Comparison of ENCODE assay signal across 8 cellular contexts in the genomic region with DNA sequence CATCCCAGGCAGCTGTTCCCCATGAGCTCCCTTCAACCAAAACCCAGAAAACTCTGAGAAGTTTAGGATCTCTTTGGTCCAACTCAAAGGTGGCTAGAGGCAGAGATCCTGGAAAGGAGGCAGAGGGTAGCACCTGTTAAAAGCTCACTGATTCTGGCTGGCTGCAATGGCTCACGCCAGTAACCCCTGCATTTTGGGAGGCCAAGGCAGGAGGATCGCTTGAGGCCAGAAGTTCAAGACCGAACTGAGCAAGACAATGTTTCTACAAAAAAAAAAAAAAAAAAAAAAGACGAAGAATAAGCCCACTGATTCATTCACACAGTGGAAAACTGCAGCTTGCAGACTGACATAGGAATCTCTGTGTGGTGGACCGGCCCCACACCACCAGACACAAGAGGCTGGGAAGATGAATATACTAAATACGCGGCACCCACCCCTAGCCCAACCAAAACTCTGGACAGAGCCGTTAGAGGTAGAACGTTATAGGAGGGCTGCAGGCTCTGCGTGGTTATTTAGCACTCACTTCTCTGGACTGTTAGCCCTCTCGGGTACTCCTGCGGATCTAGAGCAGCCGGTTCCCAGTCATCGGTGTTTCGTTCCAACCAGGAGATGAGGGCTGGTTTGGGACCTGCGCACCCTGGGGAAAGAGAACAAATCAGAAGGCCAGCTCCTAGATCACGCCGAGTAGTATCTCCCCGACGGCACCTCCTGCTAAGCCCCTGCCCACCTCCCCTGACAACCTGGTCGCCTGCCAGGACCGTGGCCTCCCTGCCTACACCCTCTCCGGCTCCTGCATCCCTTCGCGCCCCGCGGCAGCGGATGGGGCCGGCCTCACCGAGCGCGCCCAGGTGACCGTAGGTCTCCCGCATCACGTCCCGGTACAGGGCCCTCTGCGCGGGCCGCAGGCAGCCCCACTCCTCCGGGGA. TPM values are rescaled to one million over a fixed set of nuclear protein-coding genes. Genes with fewer than 3 reads are reported as not detected.
A peak's percentile ranks its signal among the peaks of the same experiment; 100 is the strongest.
DNase-seq lines count a peak whose midpoint lies in the region; ATAC-seq and TF ChIP-seq lines count a peak whose summit lies in the region.

No MANE protein-coding gene starts in this region.

- CTCF ChIA-PET in Panc1 (lab: Charles Lee), result interaction anchor here (1.0 kb wide), 1 partner anchor 11 kb away, joined by 4 read pairs; no protein-coding TSS in a partner anchor

- in situ Hi-C loops in Panc1 (cut with HindIII; ENCODE audit: low pct_unique_long_range_greater_than_20kb, low sequenced_read_pairs), result no loop called here

- ATAC-seq in HG03025 (IDR thresholded peaks at IDR 0.05; ENCODE audit: low FRiP score, unreplicated experiment), result peak; percentile 27
- ATAC-seq in Panc1, result peak; percentile 74
- peak; percentile 44 for ATAC-seq in activated naive CD8-positive, alpha-beta T cell treated with anti-CD3 and anti-CD28 coated beads, Interleukin-2, amount 50 U/mL, for 24 hours
- ATAC-seq in left cardiac atrium, result peak; percentile 58 to 81

- peaks cover 21% of the 10 kb centered on the region for H3K36me3 Mint-ChIP-seq in activated naive CD8-positive, alpha-beta T cell treated with anti-CD3 and anti-CD28 coated beads, Interleukin-2, amount 50 U/mL, for 24 hours (ENCODE audit: low read depth)

- peak overlapping the region; percentile 96 for H3K27ac Mint-ChIP-seq in activated naive CD8-positive, alpha-beta T cell treated with anti-CD3 and anti-CD28 coated beads, Interleukin-2, amount 50 U/mL, for 24 hours

- no peaks in the 10 kb centered on the region for H3K27me3 ChIP-seq in Panc1 (ENCODE audit: control insufficient read depth, insufficient read depth, low read length)

- POLR2A ChIA-PET in Panc1 (lab: Charles Lee), result interaction anchor here (0.5 kb wide), 1 partner anchor 248 kb away, joined by 3 read pairs; no protein-coding TSS in a partner anchor

- H3K9me3 ChIP-seq in Panc1 (ENCODE audit: control insufficient read depth, insufficient read depth, low read depth, low read length), result no peaks in the 10 kb centered on the region

- no peaks in the 10 kb centered on the region for H3K27me3 Mint-ChIP-seq in activated naive CD8-positive, alpha-beta T cell treated with anti-CD3 and anti-CD28 coated beads, Interleukin-2, amount 50 U/mL, for 24 hours

- peaks cover 14% of the 10 kb centered on the region for H3K4me1 ChIP-seq in Panc1 (ENCODE audit: control insufficient read depth, insufficient read depth, low read length)

- intact Hi-C loops in Panc1 (cut with micrococcal nuclease; ENCODE audit: unreplicated experiment), result no loop called here
- intact Hi-C loops in left cardiac atrium (cut with DNase I), result loop anchor here in 1 of 2 donors (10.0 kb wide), 1 partner anchor 154 kb away; no protein-coding TSS in a partner anchor
- intact Hi-C loops in posterior cingulate gyrus (cut with DNase I), result no loop called here

- TF ChIP-seq CTCF in Panc1 (IDR thresholded peaks at IDR 0.05), result no peak

- peaks cover 14% of the 10 kb centered on the region for H3K4me1 Mint-ChIP-seq in activated naive CD8-positive, alpha-beta T cell treated with anti-CD3 and anti-CD28 coated beads, Interleukin-2, amount 50 U/mL, for 24 hours

- H3K4me3 ChIP-seq in Panc1 (ENCODE audit: low read depth in 2 of 2, low read length in 2 of 2), result peak overlapping the region; percentile 79 to 90

- DNase-seq in activated T-cell treated with anti-CD3 and anti-CD28 coated beads for 4 hours, result peak; percentile 24
- DNase-seq in activated T-cell treated with anti-CD3 and anti-CD28 coated beads, Interleukin-2, amount 50 U/mL, for 1 hour, result no peak
- DNase-seq in Panc1 (ENCODE audit: low read depth, low spot score), result no peak
- DNase-seq in activated naive CD8-positive, alpha-beta T cell treated with anti-CD3 and anti-CD28 coated beads, Interleukin-2, amount 50 U/mL, for 24 hours, result peak; percentile 50
- DNase-seq in left cardiac atrium, result peak; percentile 63
- DNase-seq in posterior cingulate gyrus, result peak; percentile 29 to 92 (median 46)
- DNase-seq in NCI-H187 (lab: John Stamatoyannopoulos, UW), result no peak

- no peaks in the 10 kb centered on the region; the same call in 1 of the 2 replicates for H3K36me3 ChIP-seq in Panc1 (ENCODE audit: control insufficient read depth, insufficient read depth, low read length)

- peak overlapping the region; percentile 98 for H3K27ac ChIP-seq in Panc1 (ENCODE audit: low read length)

- H3K4me3 Mint-ChIP-seq in activated naive CD8-positive, alpha-beta T cell treated with anti-CD3 and anti-CD28 coated beads, Interleukin-2, amount 50 U/mL, for 24 hours, result peak overlapping the region; percentile 90

- no TSS peak for BruUV-seq in Panc1 (replicated peaks; lab: Mats Ljungman, UMichigan)

- no peaks in the 10 kb centered on the region for H3K9me3 Mint-ChIP-seq in activated naive CD8-positive, alpha-beta T cell treated with anti-CD3 and anti-CD28 coated beads, Interleukin-2, amount 50 U/mL, for 24 hours

RNA-seq across cellular contexts. Expression of gene ZNF689, which starts 0.9 kb away (rescaled TPM):
- total RNA-seq in Panc1 (2021; ENCODE audit: unreplicated experiment) (16.5 TPM), left cardiac atrium (1 to 10 TPM; 5.2 to 6.6 TPM)
- 8.9 TPM for polyA plus RNA-seq in Panc1 (2012; ENCODE audit: insufficient read length)

RNA-seq across cellular contexts. Expression of gene ZNF785, which starts 23.8 kb away (rescaled TPM):
- total RNA-seq in Panc1 (2021; ENCODE audit: unreplicated experiment) (6.2 TPM), left cardiac atrium (1 to 10 TPM; 8.2 to 9.8 TPM)
- 5.0 TPM for polyA plus RNA-seq in Panc1 (2012; ENCODE audit: insufficient read length)

RNA-seq across cellular contexts. Expression of gene ZNF688, which starts 37.8 kb away (rescaled TPM):
- total RNA-seq in Panc1 (2021; ENCODE audit: unreplicated experiment), result 7.7 TPM
- polyA plus RNA-seq in Panc1 (2012; ENCODE audit: insufficient read length), result 9.9 TPM
- total RNA-seq in left cardiac atrium, result 10 to 100 TPM in 1 of 2 donors, 1 to 10 TPM in 1; 7.9 to 12.5 TPM

RNA-seq across cellular contexts. Expression of gene PRR14, which starts 41.5 kb away (rescaled TPM):
- total RNA-seq in Panc1 (2021; ENCODE audit: unreplicated experiment) (77.6 TPM), left cardiac atrium (10 to 100 TPM; 23.7 to 24.0 TPM)
- polyA plus RNA-seq in Panc1 (2012; ENCODE audit: insufficient read length), result 44.2 TPM

RNA-seq across cellular contexts. Expression of gene FBRS, which starts 49.0 kb away (rescaled TPM):
- total RNA-seq in Panc1 (2021; ENCODE audit: unreplicated experiment), result 103 TPM
- 102 TPM for polyA plus RNA-seq in Panc1 (2012; ENCODE audit: insufficient read length)
- total RNA-seq in left cardiac atrium, result 10 to 100 TPM; 29.5 to 37.2 TPM

Comparison
In these comparisons a context has a peak if more than half of its experiments do, and no peak if none do; other contexts are left out.
1. DNase-seq: peak in activated T-cell treated with anti-CD3 and anti-CD28 coated beads for 4 hours (single experiment), activated naive CD8-positive, alpha-beta T cell treated with anti-CD3 and anti-CD28 coated beads, Interleukin-2, amount 50 U/mL, for 24 hours (single experiment), left cardiac atrium (single experiment) and posterior cingulate gyrus (10 of 10); none in activated T-cell treated with anti-CD3 and anti-CD28 coated beads, Interleukin-2, amount 50 U/mL, for 1 hour (single experiment), Panc1 (single experiment) and NCI-H187 (0 of 2).
2. Peak in every context shown above with its lines, with median percentiles within 50 percentile points of each other: ATAC-seq.